In the genomic region with DNA sequence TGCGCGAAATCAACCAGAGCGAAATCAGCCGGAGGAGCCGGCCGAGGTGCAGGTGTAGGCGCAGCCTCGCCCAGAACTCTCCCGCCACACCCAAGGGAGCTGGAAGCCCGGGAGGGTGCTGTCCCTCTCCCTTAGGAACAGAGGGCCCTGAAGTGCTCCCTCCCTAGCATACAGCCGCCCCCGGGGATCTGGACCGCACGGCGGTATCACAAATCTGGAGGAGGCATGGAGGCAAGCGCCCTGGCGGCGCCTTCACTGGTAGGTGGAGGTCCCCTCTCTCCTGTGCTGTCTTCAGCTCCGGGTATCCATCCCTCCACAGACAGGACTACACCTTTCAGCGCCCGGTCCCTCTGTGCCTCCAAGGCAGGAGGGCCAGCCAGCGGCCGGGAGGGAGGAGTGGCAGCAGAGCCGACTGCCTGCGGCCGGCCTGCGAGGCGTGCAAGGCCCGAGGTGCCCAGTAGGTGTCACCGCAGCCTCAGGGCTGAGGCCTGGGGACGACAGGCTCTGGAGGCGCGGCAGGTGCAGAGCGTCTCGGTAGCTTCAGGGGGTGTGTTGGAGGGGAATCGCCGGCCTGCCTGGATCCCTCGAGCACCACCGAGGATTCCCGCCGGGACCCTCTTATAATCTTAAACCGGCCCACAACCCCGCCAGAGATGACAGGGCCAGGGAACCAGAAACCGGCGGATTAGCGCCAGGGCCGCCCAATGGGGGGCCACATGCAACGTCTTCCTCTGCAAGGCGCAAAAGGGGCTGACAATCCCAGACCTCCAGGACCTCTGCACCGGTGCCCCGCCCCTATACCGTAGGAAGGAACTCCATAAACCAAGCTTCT, we compare ENCODE assay signal across 1 cellular context.
TF ChIP-seq lines count a peak whose summit lies in the region.

No MANE protein-coding gene starts in this region.

TF ChIP-seq in H1, 55 proteins besides CTCF, POLR2A, EP300 and RAD21 (continued from another document):
- peak; percentile 40; the same call in 1 of the 2 replicates for TF ChIP-seq TBP (IDR thresholded peaks at IDR 0.05; ENCODE audit: low read depth, low read length)
- TF ChIP-seq JUND (IDR thresholded peaks at IDR 0.05; ENCODE audit: low read length) = 0 out of 2 replicates have a peak, but pooled peaks have one; percentile 17
- TF ChIP-seq SIN3A (conservative IDR thresholded peaks at IDR 0.05 in 1 of 2, IDR thresholded peaks at IDR 0.05 in 1 of 2; ENCODE audit: low read depth in 1 of 2, low read length in 2 of 2) = peak in 1 of 2 experiments; percentile 61; a peak in 1 of 4 replicates
- TF ChIP-seq SIRT6 (IDR thresholded peaks at IDR 0.05; ENCODE audit: low read length) = no peak
- TF ChIP-seq KDM1A (IDR thresholded peaks at IDR 0.05; ENCODE audit: borderline replicate concordance, low read length) = no peak
- peak; percentile 37; the same call in 1 of the 2 replicates for TF ChIP-seq SUZ12 (IDR thresholded peaks at IDR 0.05; ENCODE audit: low read length)
- peak; percentile 30 for TF ChIP-seq KDM4A (IDR thresholded peaks at IDR 0.05; ENCODE audit: low read depth, low read length, severe bottlenecking)
- no peak for TF ChIP-seq JUN (IDR thresholded peaks at IDR 0.05; ENCODE audit: low read depth, low read length)
- peak; percentile 12 for TF ChIP-seq EZH2 (IDR thresholded peaks at IDR 0.05; ENCODE audit: low read depth, low read length, severe bottlenecking)
- no peak for TF ChIP-seq SP1 (IDR thresholded peaks at IDR 0.05; ENCODE audit: low read depth, low read length)
- 0 out of 2 replicates have a peak, but pooled peaks have one; percentile 60 for TF ChIP-seq TCF12 (IDR thresholded peaks at IDR 0.05; ENCODE audit: low read depth, low read length)
